Comparison of ENCODE assay signal across 17 cellular contexts in genomic region chr16:72284042-72284789, GRCh38.
"Had no signal": no experiment of that assay in that cellular context is flagged by ENCODE, and none has a peak within 500 bp of the region (broad histone marks: within the 10 kb centered on the region; RNA-seq: fewer than 3 reads in every experiment).

No MANE protein-coding gene starts in this region.

- H3K27me3 Mint-ChIP-seq: activated naive CD4-positive, alpha-beta T cell treated with anti-CD3 and anti-CD28 coated beads, Interleukin-2, amount 50 U/mL, for 24 hours; brain had no signal

- H3K9me3 ChIP-seq: esophagus squamous epithelium, psoas muscle, suprapubic skin had no signal

- H3K27ac Mint-ChIP-seq: activated naive CD4-positive, alpha-beta T cell treated with anti-CD3 and anti-CD28 coated beads, Interleukin-2, amount 50 U/mL, for 24 hours; nephron had no signal

- H3K4me1 ChIP-seq: esophagus squamous epithelium, psoas muscle, suprapubic skin had no signal

- ATAC-seq: foreskin keratinocyte, psoas muscle, sciatic nerve had no signal

- H3K9me3 Mint-ChIP-seq: activated naive CD4-positive, alpha-beta T cell treated with anti-CD3 and anti-CD28 coated beads, Interleukin-2, amount 50 U/mL, for 24 hours; brain; nephron had no signal

- H3K27me3 ChIP-seq: dorsolateral prefrontal cortex, esophagus squamous epithelium, foreskin keratinocyte, suprapubic skin had no signal

- H3K4me1 Mint-ChIP-seq: activated naive CD4-positive, alpha-beta T cell treated with anti-CD3 and anti-CD28 coated beads, Interleukin-2, amount 50 U/mL, for 24 hours; nephron had no signal

- H3K36me3 Mint-ChIP-seq: activated naive CD4-positive, alpha-beta T cell treated with anti-CD3 and anti-CD28 coated beads, Interleukin-2, amount 50 U/mL, for 24 hours; brain had no signal

- H3K36me3 ChIP-seq: esophagus squamous epithelium, suprapubic skin had no signal

- H3K4me3 ChIP-seq: dorsolateral prefrontal cortex, esophagus squamous epithelium, psoas muscle, suprapubic skin had no signal

- H3K4me3 Mint-ChIP-seq: activated naive CD4-positive, alpha-beta T cell treated with anti-CD3 and anti-CD28 coated beads, Interleukin-2, amount 50 U/mL, for 24 hours; brain; nephron had no signal

- DNase-seq: activated CD4-positive, alpha-beta T cell treated with anti-CD3 and anti-CD28 coated beads, Interleukin-2, amount 50 U/mL, for 1 hour; activated T-cell treated with anti-CD3 and anti-CD28 coated beads, Interleukin-2, amount 50 U/mL, for 1 hour; amygdala; dorsolateral prefrontal cortex; esophagus squamous epithelium; head of caudate nucleus; mesenchymal stem cell; psoas muscle; stimulated activated CD4-positive, alpha-beta T cell treated with anti-CD3 and anti-CD28 coated beads, Interleukin-12 subunit alpha, Interleukin-12 subunit beta, amount 100 ng/mL, for 4 hours; stimulated activated naive CD4-positive, alpha-beta T cell treated with Interleukin-2 at 50 U/mL for 16 hours; T-helper 2 cell had no signal

- H3K27ac ChIP-seq: dorsolateral prefrontal cortex, esophagus squamous epithelium, foreskin keratinocyte, psoas muscle, suprapubic skin had no signal
